In the genomic region with DNA sequence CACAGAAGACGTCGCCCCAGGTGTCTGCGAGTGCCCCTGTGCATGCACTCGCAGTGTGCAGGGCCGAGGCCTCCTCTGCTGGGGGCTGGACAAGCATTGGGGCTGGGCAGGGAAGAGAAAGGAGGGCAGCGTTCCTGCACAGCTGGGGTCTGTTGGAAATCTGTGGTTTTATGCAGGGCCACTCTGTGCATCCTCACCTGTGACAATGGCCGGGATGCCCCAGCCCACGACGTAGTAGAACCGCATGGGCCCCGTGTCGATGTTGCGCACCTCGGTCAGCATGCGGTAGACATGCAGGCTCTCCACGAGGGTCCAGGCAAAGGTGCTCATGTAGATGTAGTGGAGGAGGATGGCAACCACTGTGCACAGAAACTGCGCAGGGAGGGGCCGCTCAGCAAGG, we compare ENCODE assay signal across 18 cellular contexts. TPM values are rescaled to one million over a fixed set of nuclear protein-coding genes. Genes with fewer than 3 reads are reported as not detected.
DNase-seq lines count a peak whose midpoint lies in the region; ATAC-seq and TF ChIP-seq lines count a peak whose summit lies in the region.
"Had no signal": no experiment of that assay in that cellular context is flagged by ENCODE, and none has a peak within 500 bp of the region (broad histone marks: within the 10 kb centered on the region; RNA-seq: fewer than 3 reads in every experiment).

No MANE protein-coding gene starts in this region.

- H3K36me3 ChIP-seq in esophagus (ENCODE audit: control insufficient read depth in 2 of 2, insufficient read depth in 2 of 2, low read length in 1 of 2) = peaks cover 0 to 13% of the 10 kb centered on the region in 2 donors
- H3K36me3 ChIP-seq: MG63, SJCRH30 had no signal

- no peak for DNase-seq in CD4-positive, alpha-beta T cell
- DNase-seq in T-helper 17 cell = no peak
- no peak for DNase-seq in progenitor cell of endocrine pancreas (ENCODE audit: low spot score, unreplicated experiment)
- no peak for DNase-seq in stimulated activated CD4-positive, alpha-beta T cell treated with anti-CD3 and anti-CD28 coated beads, Interleukin-2, amount 100 ng/mL, for 48 hours
- DNase-seq in iPS-NIHi7 (ENCODE audit: extremely low spot score) = no peak
- DNase-seq: GM23248, HCEC 1CT, Kasumi-1, MG63, NCI-H1092, NCI-H2029 treated with DMSO at 0.1 percent for 48 hours, NCI-H2171, NCI-H526, PC-9 had no signal

- TF ChIP-seq CTCF in CD4-positive, alpha-beta T cell (IDR thresholded peaks at IDR 0.05) = no peak
- TF ChIP-seq CTCF in progenitor cell of endocrine pancreas (IDR thresholded peaks at IDR 0.05; ENCODE audit: unreplicated experiment) = no peak

- H3K27ac ChIP-seq in CD4-positive, alpha-beta T cell (ENCODE audit: low read depth, low read length) = no peak overlapping the region
- H3K27ac ChIP-seq in esophagus (ENCODE audit: low read depth in 2 of 2, low read length in 1 of 2) = peak overlapping the region; percentile 90 to 95
- H3K27ac ChIP-seq: C4-2B, GM23248, PC-9, SJCRH30 had no signal

- H3K27me3 ChIP-seq in CD4-positive, alpha-beta T cell (ENCODE audit: control insufficient read depth, insufficient read depth, low read length) = no peaks in the 10 kb centered on the region
- H3K27me3 ChIP-seq in esophagus (ENCODE audit: control insufficient read depth in 1 of 2, insufficient read depth in 2 of 2, low read length in 2 of 2) = no peaks in the 10 kb centered on the region
- H3K27me3 ChIP-seq: MG63 had no signal

- H3K4me3 Mint-ChIP-seq in CD4-positive, alpha-beta T cell = peak overlapping the region; percentile 20
- H3K4me3 Mint-ChIP-seq in T-helper 17 cell = peak overlapping the region; percentile 57
- H3K4me3 Mint-ChIP-seq in progenitor cell of endocrine pancreas (ENCODE audit: low read depth) = no peak overlapping the region

- peaks cover 2% of the 10 kb centered on the region for H3K27me3 Mint-ChIP-seq in CD4-positive, alpha-beta T cell
- H3K27me3 Mint-ChIP-seq in T-helper 17 cell (no peaks in the 10 kb centered on the region), progenitor cell of endocrine pancreas (no peaks in the 10 kb centered on the region)

- no peaks in the 10 kb centered on the region for H3K36me3 Mint-ChIP-seq in CD4-positive, alpha-beta T cell (ENCODE audit: low read depth)
- H3K36me3 Mint-ChIP-seq in T-helper 17 cell (ENCODE audit: low read depth) (peaks cover 3% of the 10 kb centered on the region), progenitor cell of endocrine pancreas (ENCODE audit: insufficient read depth) (peaks cover 16% of the 10 kb centered on the region)

- peaks cover 2% of the 10 kb centered on the region for H3K9me3 Mint-ChIP-seq in CD4-positive, alpha-beta T cell
- peaks cover 4% of the 10 kb centered on the region for H3K9me3 Mint-ChIP-seq in progenitor cell of endocrine pancreas (ENCODE audit: low read depth)

- no peak overlapping the region for H3K27ac Mint-ChIP-seq in CD4-positive, alpha-beta T cell
- no peak overlapping the region for H3K27ac Mint-ChIP-seq in T-helper 17 cell
- peak overlapping the region; percentile 79 for H3K27ac Mint-ChIP-seq in progenitor cell of endocrine pancreas

- H3K4me1 ChIP-seq in esophagus (ENCODE audit: control insufficient read depth in 2 of 2, insufficient read depth in 2 of 2, low read length in 1 of 2) = peaks cover 3 to 29% of the 10 kb centered on the region in 2 donors

- H3K4me3 ChIP-seq in esophagus (ENCODE audit: low read depth in 1 of 2, low read length in 2 of 2) = no peak overlapping the region
- H3K4me3 ChIP-seq: GM23248, MG63, PC-9, SJCRH30 had no signal

- intact Hi-C loops in CD4-positive, alpha-beta T cell (cut with DNase I, micrococcal nuclease) = loop anchor here in 1 of 2 experiments (5.0 kb wide), 1 partner anchor 65 kb away; no protein-coding TSS in a partner anchor

- peaks cover 12% of the 10 kb centered on the region for H3K9me3 ChIP-seq in CD4-positive, alpha-beta T cell (ENCODE audit: control insufficient read depth, low read length)
- no peaks in the 10 kb centered on the region for H3K9me3 ChIP-seq in T-helper 17 cell (ENCODE audit: control insufficient read depth, low read length, poor library complexity, severe bottlenecking)
- H3K9me3 ChIP-seq in esophagus (ENCODE audit: control insufficient read depth in 2 of 2, insufficient read depth in 1 of 2, low read depth in 1 of 2, low read length in 1 of 2) = peaks cover 0 to 3% of the 10 kb centered on the region in 2 donors
- H3K9me3 ChIP-seq: MG63 had no signal

- POLR2A ChIA-PET in CD4-positive, alpha-beta T cell (lab: Charles Lee) = no interaction called here

- WGBS in esophagus, 2 donors = 90 to 92% methylated on average over 18 of the region's 18 CpGs

- ATAC-seq in CD4-positive, alpha-beta T cell (ENCODE audit: poor library complexity) = no peak
- ATAC-seq in T-helper 17 cell = no peak
- ATAC-seq in GM18868 (IDR thresholded peaks at IDR 0.05; ENCODE audit: unreplicated experiment) = no peak

- H3K4me1 Mint-ChIP-seq in CD4-positive, alpha-beta T cell (ENCODE audit: low read depth) = peaks cover 46% of the 10 kb centered on the region
- H3K4me1 Mint-ChIP-seq in T-helper 17 cell (peaks cover 39% of the 10 kb centered on the region), progenitor cell of endocrine pancreas (ENCODE audit: low read depth) (peaks cover 23% of the 10 kb centered on the region)

- CTCF ChIA-PET in CD4-positive, alpha-beta T cell (lab: Charles Lee) = no interaction called here

RNA-seq across cellular contexts. Expression of gene TRMU, which starts 37.2 kb away (rescaled TPM):
- total RNA-seq in CD4-positive, alpha-beta T cell = 10 to 100 TPM; 65.2 to 65.4 TPM
- total RNA-seq in T-helper 17 cell = 10 to 100 TPM; 47.5 to 54.8 TPM
- 10 to 100 TPM; 24.3 to 32.4 TPM for polyA plus RNA-seq in esophagus
- 71.8 and 72.5 TPM in 2 replicates for total RNA-seq in progenitor cell of endocrine pancreas
